Comparison of ENCODE assay signal across 13 cellular contexts in genomic region chr18:6132751-6133368, GRCh38.
A peak's percentile ranks its signal among the peaks of the same experiment; 100 is the strongest.
DNase-seq lines count a peak whose midpoint lies in the region; ATAC-seq and TF ChIP-seq lines count a peak whose summit lies in the region.
"Had no signal": no experiment of that assay in that cellular context is flagged by ENCODE, and none has a peak within 500 bp of the region (broad histone marks: within the 10 kb centered on the region; RNA-seq: fewer than 3 reads in every experiment).

No MANE protein-coding gene starts in this region.

- no peak for TF ChIP-seq CTCF in heart right ventricle (IDR thresholded peaks at IDR 0.05)

- H3K27ac ChIP-seq in heart right ventricle: peak overlapping the region in 2 of 10 donors; percentile 6 to 51
- H3K27ac ChIP-seq in right cardiac atrium (ENCODE audit: low read length): peak overlapping the region; percentile 14
- H3K27ac ChIP-seq: BLaER1 treated with 17β-estradiol and CSF1 and Interleukin-3, amounts not matched to agents 10 nM and 100 nM; GM23248 had no signal

- H3K4me1 ChIP-seq in heart right ventricle (peaks cover 0 to 20% (median 5%) of the 10 kb centered on the region in 9 donors), right cardiac atrium (ENCODE audit: control insufficient read depth, insufficient read depth, low read length) (no peaks in the 10 kb centered on the region)

- intact Hi-C loops in heart right ventricle (cut with DNase I): loop anchor here in 3 of 10 donors (2.0 to 10.0 kb wide), 3 partner anchors 76 to 150 kb away; no protein-coding TSS in a partner anchor
- intact Hi-C loops in right cardiac atrium (cut with DNase I): loop anchor here in 1 of 4 donors (10.0 kb wide), 1 partner anchor 238 kb away; the partner anchor contains the start of gene TMEM200C

- no peaks in the 10 kb centered on the region for H3K36me3 ChIP-seq in heart right ventricle

- DNase-seq in G401 (ENCODE audit: low spot score) (peak; percentile 12), cerebellar cortex (ENCODE audit: low spot score) (peak; percentile 11), heart right ventricle (peak; percentile 22 to 50), right cardiac atrium (peak; percentile 38 to 48 (median 46))
- DNase-seq in activated CD4-positive, alpha-beta T cell treated with anti-CD3 and anti-CD28 coated beads, Interleukin-2, amount 50 U/mL, for 1 hour: no peak
- DNase-seq in central memory CD4-positive, alpha-beta T cell: no peak
- DNase-seq in effector CD4-positive, alpha-beta T cell: no peak
- DNase-seq: 8988T; ACHN; CD4-positive, CD25-positive, alpha-beta regulatory T cell; GM23248; H7 had no signal

- H3K4me3 ChIP-seq in heart right ventricle (no peak overlapping the region), right cardiac atrium (ENCODE audit: low read length) (no peak overlapping the region)
- H3K4me3 ChIP-seq: BLaER1 treated with 17β-estradiol and CSF1 and Interleukin-3, amounts not matched to agents 10 nM and 100 nM; GM23248 had no signal

- no peaks in the 10 kb centered on the region for H3K27me3 ChIP-seq in heart right ventricle
- H3K27me3 ChIP-seq in right cardiac atrium (ENCODE audit: control insufficient read depth, insufficient read depth): no peaks in the 10 kb centered on the region
- H3K27me3 ChIP-seq: BLaER1 treated with 17β-estradiol and CSF1 and Interleukin-3, amounts not matched to agents 10 nM and 100 nM had no signal

- 55 to 69% methylated on average over 10 of the region's 10 CpGs for WGBS in heart right ventricle, 2 donors
- 68% methylated on average over 10 of the region's 10 CpGs for WGBS in right cardiac atrium

- ATAC-seq in heart right ventricle (peak in 7 of 8 donors; percentile 79 to 99 (median 96)), right cardiac atrium (peak; percentile 96 to 97)

- in situ Hi-C loops in G401 (cut with HindIII; ENCODE audit: low sequenced_read_pairs): no loop called here

- peaks cover 0 to 14% (median 0%) of the 10 kb centered on the region in 11 donors for H3K9me3 ChIP-seq in heart right ventricle
- H3K9me3 ChIP-seq in right cardiac atrium (ENCODE audit: control insufficient read depth, low read length): no peaks in the 10 kb centered on the region

Comparison
In these comparisons a context has a peak if more than half of its experiments do, and no peak if none do; other contexts are left out.
1. DNase-seq: peak in G401 (single experiment), cerebellar cortex (single experiment), heart right ventricle (2 of 2) and right cardiac atrium (3 of 3); none in activated CD4-positive, alpha-beta T cell treated with anti-CD3 and anti-CD28 coated beads, Interleukin-2, amount 50 U/mL, for 1 hour (single experiment), central memory CD4-positive, alpha-beta T cell (single experiment) and effector CD4-positive, alpha-beta T cell (single experiment).